Comparison of ENCODE assay signal across 10 cellular contexts in the genomic region with DNA sequence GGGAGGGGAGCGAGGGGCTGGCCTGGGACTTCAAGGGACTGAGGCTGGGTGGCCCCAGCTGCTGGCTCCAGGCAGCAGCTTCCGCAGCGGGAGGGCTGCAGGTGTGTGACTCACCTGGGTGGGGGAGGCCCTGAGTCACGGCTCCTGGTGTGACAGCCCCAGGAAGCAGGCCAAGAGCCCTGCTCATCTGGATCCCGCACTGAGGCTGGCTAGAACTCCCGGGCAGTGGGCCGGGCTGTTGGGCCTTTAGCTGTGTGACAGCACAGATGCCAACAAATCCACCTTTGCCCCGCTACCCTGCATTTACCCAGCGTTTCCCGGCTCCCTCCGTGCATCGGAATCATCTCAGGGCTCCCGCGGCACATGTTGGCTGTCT.
DNase-seq lines count a peak whose midpoint lies in the region; TF ChIP-seq lines count a peak whose summit lies in the region.
"Had no signal": no experiment of that assay in that cellular context is flagged by ENCODE, and none has a peak within 500 bp of the region (broad histone marks: within the 10 kb centered on the region; RNA-seq: fewer than 3 reads in every experiment).

No MANE protein-coding gene starts in this region.

- H3K27ac ChIP-seq in uterus, result no peak overlapping the region
- H3K27ac ChIP-seq: right lobe of liver, thyroid gland had no signal

- TF ChIP-seq CTCF in uterus (IDR thresholded peaks at IDR 0.05), result no peak

- H3K9me3 ChIP-seq in uterus, result no peaks in the 10 kb centered on the region
- H3K9me3 ChIP-seq: right lobe of liver, thyroid gland had no signal

- intact Hi-C loops in uterus (cut with DNase I; ENCODE audit: low total_unique reads), result no loop called here

- H3K4me1 ChIP-seq in uterus, result no peaks in the 10 kb centered on the region

- TF ChIP-seq POLR2A in uterus (IDR thresholded peaks at IDR 0.05), result no peak

- H3K27me3 ChIP-seq in uterus, result no peaks in the 10 kb centered on the region
- H3K27me3 ChIP-seq: right lobe of liver, thyroid gland had no signal

- H3K36me3 ChIP-seq in uterus, result no peaks in the 10 kb centered on the region
- H3K36me3 ChIP-seq: right lobe of liver, thyroid gland had no signal

- H3K4me3 ChIP-seq in uterus, result no peak overlapping the region
- H3K4me3 ChIP-seq: right lobe of liver, thyroid gland had no signal

- in situ Hi-C loops in ACHN (cut with HindIII; ENCODE audit: low pct_ligation_motif_present, low pct_unique_long_range_greater_than_20kb, low sequenced_read_pairs), result loop anchor here (25.0 kb wide), 1 partner anchor 501 kb away; no protein-coding TSS in a partner anchor

- peak; percentile 85 for TF ChIP-seq EP300 in Ishikawa (IDR thresholded peaks at IDR 0.05; ENCODE audit: borderline replicate concordance)

- peak; percentile 9; the same call in 1 of the 2 replicates for TF ChIP-seq RAD21 in Ishikawa (IDR thresholded peaks at IDR 0.05; ENCODE audit: low read depth)

- peak; percentile 29 for DNase-seq in ACHN
- peak; percentile 49 for DNase-seq in RPMI7951 (ENCODE audit: low read depth)
- peak; percentile 96 for DNase-seq in islet precursor cell
- DNase-seq in activated naive CD4-positive, alpha-beta T cell (lab: John Stamatoyannopoulos, UW), result no peak
- DNase-seq in DMS79 (lab: John Stamatoyannopoulos, UW), result no peak
- no peak for DNase-seq in uterus
- no peak for DNase-seq in activated T-cell treated with anti-CD3 and anti-CD28 coated beads for 4 hours
- DNase-seq: right lobe of liver, thyroid gland had no signal

TF ChIP-seq in Ishikawa, 13 proteins besides CTCF, POLR2A, EP300 and RAD21:
- TF ChIP-seq, protein P1, sequence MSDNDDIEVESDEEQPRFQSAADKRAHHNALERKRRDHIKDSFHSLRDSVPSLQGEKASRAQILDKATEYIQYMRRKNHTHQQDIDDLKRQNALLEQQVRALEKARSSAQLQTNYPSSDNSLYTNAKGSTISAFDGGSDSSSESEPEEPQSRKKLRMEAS (IDR thresholded peaks at IDR 0.05), result peak; percentile 70
- no peak for TF ChIP-seq TAF1 (IDR thresholded peaks at IDR 0.05; ENCODE audit: low read depth)
- TF ChIP-seq NFIC (IDR thresholded peaks at IDR 0.05), result peak; percentile 96
- TF ChIP-seq TCF12 (IDR thresholded peaks at IDR 0.05; ENCODE audit: low read depth), result peak; percentile 98
- TF ChIP-seq, protein P2, sequence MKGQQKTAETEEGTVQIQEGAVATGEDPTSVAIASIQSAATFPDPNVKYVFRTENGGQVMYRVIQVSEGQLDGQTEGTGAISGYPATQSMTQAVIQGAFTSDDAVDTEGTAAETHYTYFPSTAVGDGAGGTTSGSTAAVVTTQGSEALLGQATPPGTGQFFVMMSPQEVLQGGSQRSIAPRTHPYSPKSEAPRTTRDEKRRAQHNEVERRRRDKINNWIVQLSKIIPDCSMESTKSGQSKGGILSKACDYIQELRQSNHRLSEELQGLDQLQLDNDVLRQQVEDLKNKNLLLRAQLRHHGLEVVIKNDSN (IDR thresholded peaks at IDR 0.05), result 0 out of 2 replicates have a peak, but pooled peaks have one; percentile 11
- TF ChIP-seq FOXM1 (IDR thresholded peaks at IDR 0.05; ENCODE audit: borderline replicate concordance, low read depth), result peak; percentile 22; the same call in 1 of the 2 replicates
- peak; percentile 70 for TF ChIP-seq TEAD4 (IDR thresholded peaks at IDR 0.05)
- TF ChIP-seq, protein P3, sequence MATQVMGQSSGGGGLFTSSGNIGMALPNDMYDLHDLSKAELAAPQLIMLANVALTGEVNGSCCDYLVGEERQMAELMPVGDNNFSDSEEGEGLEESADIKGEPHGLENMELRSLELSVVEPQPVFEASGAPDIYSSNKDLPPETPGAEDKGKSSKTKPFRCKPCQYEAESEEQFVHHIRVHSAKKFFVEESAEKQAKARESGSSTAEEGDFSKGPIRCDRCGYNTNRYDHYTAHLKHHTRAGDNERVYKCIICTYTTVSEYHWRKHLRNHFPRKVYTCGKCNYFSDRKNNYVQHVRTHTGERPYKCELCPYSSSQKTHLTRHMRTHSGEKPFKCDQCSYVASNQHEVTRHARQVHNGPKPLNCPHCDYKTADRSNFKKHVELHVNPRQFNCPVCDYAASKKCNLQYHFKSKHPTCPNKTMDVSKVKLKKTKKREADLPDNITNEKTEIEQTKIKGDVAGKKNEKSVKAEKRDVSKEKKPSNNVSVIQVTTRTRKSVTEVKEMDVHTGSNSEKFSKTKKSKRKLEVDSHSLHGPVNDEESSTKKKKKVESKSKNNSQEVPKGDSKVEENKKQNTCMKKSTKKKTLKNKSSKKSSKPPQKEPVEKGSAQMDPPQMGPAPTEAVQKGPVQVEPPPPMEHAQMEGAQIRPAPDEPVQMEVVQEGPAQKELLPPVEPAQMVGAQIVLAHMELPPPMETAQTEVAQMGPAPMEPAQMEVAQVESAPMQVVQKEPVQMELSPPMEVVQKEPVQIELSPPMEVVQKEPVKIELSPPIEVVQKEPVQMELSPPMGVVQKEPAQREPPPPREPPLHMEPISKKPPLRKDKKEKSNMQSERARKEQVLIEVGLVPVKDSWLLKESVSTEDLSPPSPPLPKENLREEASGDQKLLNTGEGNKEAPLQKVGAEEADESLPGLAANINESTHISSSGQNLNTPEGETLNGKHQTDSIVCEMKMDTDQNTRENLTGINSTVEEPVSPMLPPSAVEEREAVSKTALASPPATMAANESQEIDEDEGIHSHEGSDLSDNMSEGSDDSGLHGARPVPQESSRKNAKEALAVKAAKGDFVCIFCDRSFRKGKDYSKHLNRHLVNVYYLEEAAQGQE (IDR thresholded peaks at IDR 0.05; ENCODE audit: low read depth), result no peak
TF ChIP-seq in Ishikawa: peak in this region for 6.

Comparison
In these comparisons a context has a peak if more than half of its experiments do, and no peak if none do; other contexts are left out.
1. DNase-seq: peak in ACHN (single experiment), RPMI7951 (single experiment) and islet precursor cell (single experiment); none in activated naive CD4-positive, alpha-beta T cell (0 of 4), DMS79 (single experiment), uterus (0 of 2) and activated T-cell treated with anti-CD3 and anti-CD28 coated beads for 4 hours (single experiment).